Comparison of ENCODE assay signal across 8 cellular contexts in the genomic region with DNA sequence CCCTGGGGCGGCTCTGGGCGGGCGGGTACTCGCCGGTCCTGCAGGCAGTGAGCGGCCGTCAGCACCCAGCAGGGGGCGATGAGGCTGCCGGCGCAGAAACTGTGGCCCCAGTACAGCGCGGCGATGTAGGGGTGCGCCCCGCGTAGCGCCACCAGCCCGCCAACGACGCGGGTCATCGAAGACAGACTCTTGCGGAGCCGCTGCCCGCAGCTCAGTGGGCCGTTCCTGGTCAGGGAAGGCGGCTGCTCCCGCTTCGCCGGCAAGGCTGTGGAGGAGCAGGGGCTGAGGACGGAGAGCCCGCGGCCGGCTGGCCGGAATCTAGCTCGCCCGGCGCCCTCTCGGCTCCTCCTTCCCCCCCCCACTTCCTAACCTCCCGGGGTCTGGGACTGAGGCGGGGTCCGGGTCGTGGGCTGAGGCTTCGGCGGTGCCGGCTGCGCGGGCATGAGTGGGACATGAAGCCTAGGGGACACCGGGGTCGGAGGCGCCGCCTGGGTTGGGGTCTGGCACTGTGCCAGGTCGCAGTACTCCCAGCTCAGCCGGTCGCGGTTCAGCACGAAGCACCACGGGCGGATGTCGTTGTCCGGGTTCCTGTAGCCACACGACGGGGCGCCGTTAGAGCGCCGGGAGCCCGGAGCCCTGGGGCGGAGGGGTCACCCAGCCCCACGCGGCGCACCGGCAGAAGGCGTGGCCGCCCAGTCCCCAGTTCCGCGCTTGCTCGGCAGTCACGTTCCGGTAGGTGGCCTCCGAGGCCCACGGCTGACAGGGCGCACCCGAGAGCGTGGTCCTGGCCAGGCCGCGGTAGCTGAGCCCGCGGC. TPM values are rescaled to one million over a fixed set of nuclear protein-coding genes. Genes with fewer than 3 reads are reported as not detected.
DNase-seq lines count a peak whose midpoint lies in the region; ATAC-seq and TF ChIP-seq lines count a peak whose summit lies in the region.

No MANE protein-coding gene starts in this region.

- no peak for DNase-seq in BJ (ENCODE audit: low read depth)
- peak; percentile 34 for DNase-seq in NCI-H526 treated with DMSO at 0.1 percent for 48 hours (lab: John Stamatoyannopoulos, UW)
- DNase-seq in activated CD4-positive, alpha-beta T cell treated with anti-CD3 and anti-CD28 coated beads, Interleukin-2, amount 50 U/mL, for 48 hours, result peak; percentile 86 to 90
- peak; percentile 77 for DNase-seq in effector CD4-positive, alpha-beta T cell
- peak; percentile 69 for DNase-seq in medulla oblongata (ENCODE audit: extremely low spot score)
- peak; percentile 71 to 78 (median 77) for DNase-seq in stimulated activated CD4-positive, alpha-beta T cell treated with anti-CD3 and anti-CD28 coated beads, TNF-alpha, amount 100 ng/mL, for 48 hours (ENCODE audit: low read depth in 3 of 3)

- peak; percentile 78 for TF ChIP-seq CTCF in BJ (IDR thresholded peaks at IDR 0.05; ENCODE audit: insufficient read depth, low read depth, low read length)

- CTCF ChIA-PET in BJ (lab: Yijun Ruan, JAX), result interaction anchor here (0.7 to 10.0 kb wide), 40 partner anchors 11 to 743 kb away, joined by 3 to 352 read pairs (median 6); a partner anchor contains a TSS

- H3K36me3 ChIP-seq in BJ (ENCODE audit: control insufficient read depth, insufficient read depth, low read length), result no peaks in the 10 kb centered on the region

- H3K4me3 ChIP-seq in BJ (ENCODE audit: low read depth, low read length), result peak overlapping the region; percentile 49

- peaks cover 32% of the 10 kb centered on the region for H3K27me3 ChIP-seq in BJ (ENCODE audit: control insufficient read depth, insufficient read depth, low read length)

- POLR2A ChIA-PET in BJ (lab: Charles Lee), result interaction anchor here (0.6 to 1.1 kb wide), 3 partner anchors 50 to 194 kb away, joined by 3 to 12 read pairs (median 6); a partner anchor contains a TSS

- ATAC-seq in GM19025 (IDR thresholded peaks at IDR 0.05; ENCODE audit: low read depth, unreplicated experiment), result peak; percentile 71
- ATAC-seq in HG03159 (IDR thresholded peaks at IDR 0.05; ENCODE audit: unreplicated experiment), result peak; percentile 71

RNA-seq across cellular contexts. Expression of a gene that starts 3.6 kb away (rescaled TPM):
- not detected in 2 replicates for polyA plus RNA-seq in BJ (2011; rRNA removed)
- not detected in 2 replicates for polyA minus RNA-seq in BJ (2011; rRNA and poly(A)+ RNA removed)

RNA-seq across cellular contexts. Expression of a gene that starts 5.3 kb away (rescaled TPM):
- 0.67 and 0.69 TPM in 2 replicates for polyA plus RNA-seq in BJ (2011; rRNA removed)
- polyA minus RNA-seq in BJ (2011; rRNA and poly(A)+ RNA removed), result not detected in 2 replicates

RNA-seq across cellular contexts. Expression of a gene that starts 19.8 kb away (rescaled TPM):
- polyA plus RNA-seq in BJ (2011; rRNA removed), result not detected in 2 replicates
- polyA minus RNA-seq in BJ (2011; rRNA and poly(A)+ RNA removed), result not detected in 2 replicates

RNA-seq across cellular contexts. Expression of a gene that starts 22.4 kb away (rescaled TPM):
- 24.0 and 37.7 TPM in 2 replicates for polyA plus RNA-seq in BJ (2011; rRNA removed)
- polyA minus RNA-seq in BJ (2011; rRNA and poly(A)+ RNA removed), result 17.7 and 20.2 TPM in 2 replicates

RNA-seq across cellular contexts. Expression of a gene that starts 42.6 kb away (rescaled TPM):
- 1.6 TPM in 2 replicates for polyA plus RNA-seq in BJ (2011; rRNA removed)
- polyA minus RNA-seq in BJ (2011; rRNA and poly(A)+ RNA removed), result 0.24 and 0.26 TPM in 2 replicates
